9 cellular contexts compared by ENCODE assay signal in genomic region chr11:66126064-66126463, GRCh38. TPM values are rescaled to one million over a fixed set of nuclear protein-coding genes. Genes with fewer than 3 reads are reported as not detected.
DNase-seq lines count a peak whose midpoint lies in the region; ATAC-seq, FAIRE-seq and TF ChIP-seq lines count a peak whose summit lies in the region.
"Had no signal": no experiment of that assay in that cellular context is flagged by ENCODE, and none has a peak within 500 bp of the region (broad histone marks: within the 10 kb centered on the region; RNA-seq: fewer than 3 reads in every experiment).

No MANE protein-coding gene starts in this region.

- no peak for ATAC-seq in omental fat pad (ENCODE audit: low FRiP score)

- DNase-seq in GM19239 (ENCODE audit: insufficient read length, low spot score) (no peak), MV-4-11 (lab: John Stamatoyannopoulos, UW) (peak; percentile 36), dorsolateral prefrontal cortex (no peak), renal cortical epithelial cell (ENCODE audit: low read depth) (peak; percentile 58), omental fat pad (ENCODE audit: low spot score) (no peak), glutamatergic neuron (no peak), dedifferentiated amniotic fluid mesenchymal stem cell (ENCODE audit: extremely low spot score) (no peak), DMS153 (lab: John Stamatoyannopoulos, UW) (no peak)

- intact Hi-C loops in dorsolateral prefrontal cortex (cut with DNase I): loop anchor here in 1 of 2 donors (10.0 kb wide), 1 partner anchor 51 kb away; the partner anchor contains the start of gene PACS1

- H3K9me3 Mint-ChIP-seq in glutamatergic neuron (ENCODE audit: unreplicated experiment): no peaks in the 10 kb centered on the region

- no peak overlapping the region for H3K4me3 Mint-ChIP-seq in glutamatergic neuron (ENCODE audit: unreplicated experiment)

- no peaks in the 10 kb centered on the region for H3K27me3 Mint-ChIP-seq in glutamatergic neuron (ENCODE audit: unreplicated experiment)

- H3K36me3 Mint-ChIP-seq in glutamatergic neuron (ENCODE audit: unreplicated experiment): no peaks in the 10 kb centered on the region

- TF ChIP-seq CTCF in dorsolateral prefrontal cortex (IDR thresholded peaks at IDR 0.05 in 54 of 56, conservative IDR thresholded peaks at IDR 0.05 in 2 of 56; ENCODE audit: low read depth in 1 of 56, partially characterized antibody in 56 of 56): no peak
- no peak for TF ChIP-seq CTCF in omental fat pad (IDR thresholded peaks at IDR 0.05)
- TF ChIP-seq CTCF in glutamatergic neuron (IDR thresholded peaks at IDR 0.05; ENCODE audit: partially characterized antibody, unreplicated experiment): no peak

- no peak overlapping the region for H3K27ac Mint-ChIP-seq in glutamatergic neuron (ENCODE audit: unreplicated experiment)

- H3K4me1 Mint-ChIP-seq in glutamatergic neuron (ENCODE audit: low read depth, unreplicated experiment): peaks cover 6% of the 10 kb centered on the region

- peak overlapping the region in 50 of 59 donors; percentile 2 to 92 (median 78) for H3K27ac ChIP-seq in dorsolateral prefrontal cortex

- FAIRE-seq in GM19239 (lab: Jason Lieb, UNC): peak; percentile 87

- H3K27me3 ChIP-seq in dorsolateral prefrontal cortex: no peaks in the 10 kb centered on the region

- H3K4me3 ChIP-seq in dorsolateral prefrontal cortex: no peak overlapping the region
- H3K4me3 ChIP-seq: PC-9 had no signal

RNA-seq across cellular contexts. Expression of gene PACS1, which starts 56.0 kb away (rescaled TPM):
- total RNA-seq in dorsolateral prefrontal cortex (100 to 1,000 TPM in 42 of 120 experiments, 10 to 100 TPM in 78; 58.1 to 131 (median 95.3) TPM), renal cortical epithelial cell (19.4 and 61.2 TPM in 2 replicates), omental fat pad (10 to 100 TPM; 24.5 to 41.1 (median 38.0) TPM), glutamatergic neuron (ENCODE audit: unreplicated experiment) (30.6 TPM)

Comparison
In these comparisons a context has a peak if more than half of its experiments do, and no peak if none do; other contexts are left out.
1. DNase-seq: peak in MV-4-11 (single experiment) and renal cortical epithelial cell (single experiment); none in GM19239 (single experiment), dorsolateral prefrontal cortex (0 of 10), omental fat pad (single experiment), glutamatergic neuron (single experiment), dedifferentiated amniotic fluid mesenchymal stem cell (single experiment) and DMS153 (single experiment).